Comparison of ENCODE assay signal across 1 cellular context in the genomic region with DNA sequence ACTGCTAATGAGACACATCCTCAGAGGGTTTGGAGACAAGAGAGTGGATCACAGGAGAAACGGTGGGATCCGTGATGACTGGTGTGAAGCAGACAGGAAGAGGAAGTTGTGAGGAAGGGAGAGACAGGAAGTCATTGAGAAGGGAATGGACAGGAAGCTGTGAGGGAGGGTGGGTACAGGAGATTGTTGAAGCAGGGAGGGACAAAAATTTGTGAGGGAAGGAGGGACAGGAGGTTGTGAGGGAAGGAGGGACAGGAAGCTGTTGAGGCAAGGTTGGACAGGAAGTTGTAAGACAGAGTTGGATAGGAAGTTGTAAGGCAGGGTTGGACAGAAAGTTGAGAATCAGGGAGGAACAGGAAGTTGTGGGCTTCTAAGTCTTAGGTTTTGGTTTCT.
TF ChIP-seq lines count a peak whose summit lies in the region.

No MANE protein-coding gene starts in this region.

TF ChIP-seq in GM23338, 12 proteins besides CTCF, POLR2A, EP300 and RAD21 (continued from another document):
- TF ChIP-seq REST (IDR thresholded peaks at IDR 0.05; ENCODE audit: unreplicated experiment): no peak
